In the genomic region with DNA sequence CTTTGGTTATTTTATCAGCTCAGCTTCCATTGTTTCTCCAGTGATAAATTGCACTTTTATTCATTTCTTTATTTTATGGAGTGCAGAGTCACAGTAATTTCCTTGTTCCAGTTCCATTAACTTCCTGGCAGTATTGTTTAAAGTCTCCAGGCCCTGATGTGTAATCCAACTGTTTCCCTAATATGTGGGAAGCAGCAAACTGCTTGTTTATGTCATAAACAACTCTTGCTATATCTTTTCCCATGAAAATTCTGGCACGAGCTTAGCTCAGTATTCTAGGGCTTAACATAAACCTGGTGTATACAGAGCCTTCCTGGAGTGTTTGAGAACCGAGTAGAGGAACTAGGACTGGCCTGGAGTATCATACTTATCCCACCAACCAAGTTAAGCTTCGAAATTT, we compare ENCODE assay signal across 19 cellular contexts.
"Had no signal": no experiment of that assay in that cellular context is flagged by ENCODE, and none has a peak within 500 bp of the region (broad histone marks: within the 10 kb centered on the region; RNA-seq: fewer than 3 reads in every experiment).

No MANE protein-coding gene starts in this region.

- H3K27me3 ChIP-seq: neutrophil, pancreas, tibial nerve had no signal

- H3K36me3 ChIP-seq: neutrophil, pancreas, tibial nerve had no signal

- H3K4me3 Mint-ChIP-seq: activated naive CD4-positive, alpha-beta T cell treated with anti-CD3 and anti-CD28 coated beads, Interleukin-2, amount 10 ng/mL, durations not matched to agents 7 days and 5 days; activated naive CD8-positive, alpha-beta T cell treated with anti-CD3 and anti-CD28 coated beads, Interleukin-2, amount 50 U/mL, for 24 hours; activated T-cell treated with anti-CD3 and anti-CD28 coated beads, Interleukin-2, amount 50 U/mL, for 4 hours; brain; natural killer cell; stimulated activated naive B cell treated with anti-CD40 and anti-IgM and Interleukin-4, amounts not matched to agents 10 μg/mL and 1 μg/mL and 100 μg/mL, for 72 hours had no signal

- ATAC-seq: activated naive CD8-positive, alpha-beta T cell treated with anti-CD3 and anti-CD28 coated beads, Interleukin-2, amount 50 U/mL, for 24 hours; activated T-cell treated with anti-CD3 and anti-CD28 coated beads, Interleukin-2, amount 50 U/mL, for 4 hours; natural killer cell; pancreas; stimulated activated naive B cell treated with anti-CD40 and anti-IgM and Interleukin-4, amounts not matched to agents 10 μg/mL and 1 μg/mL and 100 μg/mL, for 72 hours had no signal

- H3K27ac Mint-ChIP-seq: activated naive CD4-positive, alpha-beta T cell treated with anti-CD3 and anti-CD28 coated beads, Interleukin-2, amount 10 ng/mL, durations not matched to agents 7 days and 5 days; activated naive CD8-positive, alpha-beta T cell treated with anti-CD3 and anti-CD28 coated beads, Interleukin-2, amount 50 U/mL, for 24 hours; natural killer cell; stimulated activated naive B cell treated with anti-CD40 and anti-IgM and Interleukin-4, amounts not matched to agents 10 μg/mL and 1 μg/mL and 100 μg/mL, for 72 hours had no signal

- H3K4me1 Mint-ChIP-seq: activated naive CD4-positive, alpha-beta T cell treated with anti-CD3 and anti-CD28 coated beads, Interleukin-2, amount 10 ng/mL, durations not matched to agents 7 days and 5 days; activated naive CD8-positive, alpha-beta T cell treated with anti-CD3 and anti-CD28 coated beads, Interleukin-2, amount 50 U/mL, for 24 hours; natural killer cell had no signal

- H3K4me3 ChIP-seq: pancreas, tibial nerve had no signal

- FAIRE-seq: keratinocyte, pancreas had no signal

- DNase-seq: activated CD4-positive, alpha-beta T cell treated with anti-CD3 and anti-CD28 coated beads, Interleukin-2, amount 50 U/mL, for 1 hour; activated CD4-positive, CD25-positive, alpha-beta regulatory T cell; activated CD8-positive, alpha-beta memory T cell treated with anti-CD3 and anti-CD28 coated beads, Interleukin-2, amount 50 U/mL, for 4 hours; activated naive CD4-positive, alpha-beta T cell treated with anti-CD3 and anti-CD28 coated beads, Interleukin-2, amount 10 ng/mL, durations not matched to agents 7 days and 5 days; activated naive CD8-positive, alpha-beta T cell treated with anti-CD3 and anti-CD28 coated beads, Interleukin-2, amount 50 U/mL, for 24 hours; activated T-cell treated with anti-CD3 and anti-CD28 coated beads, Interleukin-2, amount 50 U/mL, for 4 hours; anterior cingulate cortex; caudate nucleus; erythroblast; glutamatergic neuron; natural killer cell; pancreas; SIG-M5; stimulated activated naive B cell treated with anti-CD40 and anti-IgM and Interleukin-4, amounts not matched to agents 10 μg/mL and 1 μg/mL and 100 μg/mL, for 72 hours; T1000 had no signal

- H3K36me3 Mint-ChIP-seq: activated naive CD4-positive, alpha-beta T cell treated with anti-CD3 and anti-CD28 coated beads, Interleukin-2, amount 10 ng/mL, durations not matched to agents 7 days and 5 days; brain; natural killer cell; stimulated activated naive B cell treated with anti-CD40 and anti-IgM and Interleukin-4, amounts not matched to agents 10 μg/mL and 1 μg/mL and 100 μg/mL, for 72 hours had no signal

- H3K4me1 ChIP-seq: pancreas, tibial nerve had no signal

- H3K27me3 Mint-ChIP-seq: activated naive CD8-positive, alpha-beta T cell treated with anti-CD3 and anti-CD28 coated beads, Interleukin-2, amount 50 U/mL, for 24 hours; stimulated activated naive B cell treated with anti-CD40 and anti-IgM and Interleukin-4, amounts not matched to agents 10 μg/mL and 1 μg/mL and 100 μg/mL, for 72 hours had no signal

- H3K9me3 Mint-ChIP-seq: activated naive CD4-positive, alpha-beta T cell treated with anti-CD3 and anti-CD28 coated beads, Interleukin-2, amount 10 ng/mL, durations not matched to agents 7 days and 5 days; activated naive CD8-positive, alpha-beta T cell treated with anti-CD3 and anti-CD28 coated beads, Interleukin-2, amount 50 U/mL, for 24 hours; activated T-cell treated with anti-CD3 and anti-CD28 coated beads, Interleukin-2, amount 50 U/mL, for 4 hours; natural killer cell had no signal

- H3K27ac ChIP-seq: neutrophil, pancreas had no signal

- H3K9me3 ChIP-seq: neutrophil, pancreas, tibial nerve had no signal
